Comparison of ENCODE assay signal across 21 cellular contexts in the genomic region with DNA sequence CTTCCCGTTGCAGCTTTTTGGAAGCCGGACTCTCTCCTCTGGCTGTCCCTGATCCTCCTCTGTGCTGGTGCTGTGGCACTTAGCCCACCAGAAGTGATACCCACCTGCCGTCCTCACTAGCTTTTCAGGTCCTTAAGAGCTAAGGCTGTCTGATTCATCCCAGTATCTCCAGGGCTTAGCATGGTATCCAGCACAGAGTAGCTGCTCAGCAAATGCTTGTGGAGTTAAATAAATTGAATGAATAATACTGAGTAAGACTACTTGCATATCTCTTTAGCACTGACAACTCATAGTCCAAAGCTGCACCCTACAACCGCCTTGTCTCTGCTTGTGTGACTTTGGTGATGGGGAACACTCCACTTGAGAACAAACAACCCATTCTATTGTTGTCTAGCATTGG. TPM values are rescaled to one million over a fixed set of nuclear protein-coding genes. Genes with fewer than 3 reads are reported as not detected.
DNase-seq lines count a peak whose midpoint lies in the region; ATAC-seq and TF ChIP-seq lines count a peak whose summit lies in the region.
"Had no signal": no experiment of that assay in that cellular context is flagged by ENCODE, and none has a peak within 500 bp of the region (broad histone marks: within the 10 kb centered on the region; RNA-seq: fewer than 3 reads in every experiment).

No MANE protein-coding gene starts in this region.

- no peaks in the 10 kb centered on the region for H3K36me3 ChIP-seq in uterus
- H3K36me3 ChIP-seq: left ventricle myocardium inferior, neutrophil, transverse colon had no signal

- POLR2A ChIA-PET in activated CD4-positive, alpha-beta memory T cell treated with anti-CD3 and anti-CD28 coated beads, Interleukin-2, amount 10 ng/mL, durations not matched to agents 7 days and 5 days (lab: Charles Lee) = interaction anchor here (0.5 to 3.0 kb wide), 6 partner anchors 8 to 278 kb away, joined by 3 to 24 read pairs (median 5); a partner anchor contains a TSS
- POLR2A ChIA-PET in activated CD4-positive, alpha-beta memory T cell treated with anti-CD3 and anti-CD28 coated beads for 36 hours (lab: Charles Lee) = interaction anchor here (0.8 kb wide), 1 partner anchor 186 kb away, joined by 3 read pairs; no protein-coding TSS in a partner anchor

- no peak overlapping the region for H3K4me3 ChIP-seq in uterus
- H3K4me3 ChIP-seq: left ventricle myocardium inferior, transverse colon had no signal

- H3K27ac Mint-ChIP-seq in activated CD4-positive, alpha-beta memory T cell treated with anti-CD3 and anti-CD28 coated beads, Interleukin-2, amount 10 ng/mL, durations not matched to agents 7 days and 5 days = peak overlapping the region; percentile 94
- H3K27ac Mint-ChIP-seq in activated CD4-positive, alpha-beta memory T cell treated with anti-CD3 and anti-CD28 coated beads for 36 hours = no peak overlapping the region
- H3K27ac Mint-ChIP-seq: activated B cell treated with CpG ODN at 0.5 μM for 24 hours, IgD-negative memory B cell had no signal

- TF ChIP-seq CTCF in foreskin keratinocyte (conservative IDR thresholded peaks at IDR 0.05) = no peak
- TF ChIP-seq CTCF in uterus (IDR thresholded peaks at IDR 0.05) = no peak

- no peak for TF ChIP-seq POLR2A in uterus (IDR thresholded peaks at IDR 0.05)

- intact Hi-C loops in activated CD4-positive, alpha-beta memory T cell treated with anti-CD3 and anti-CD28 coated beads for 36 hours (cut with micrococcal nuclease) = loop anchor here (10.0 kb wide), 1 partner anchor 330 kb away; no protein-coding TSS in a partner anchor
- intact Hi-C loops in uterus (cut with DNase I; ENCODE audit: low total_unique reads) = no loop called here

- no peaks in the 10 kb centered on the region for H3K27me3 ChIP-seq in foreskin keratinocyte
- H3K27me3 ChIP-seq in uterus = no peaks in the 10 kb centered on the region

- H3K4me1 ChIP-seq in foreskin keratinocyte (peaks cover 5% of the 10 kb centered on the region), uterus (peaks cover 0 to 4% of the 10 kb centered on the region in 2 donors)
- H3K4me1 ChIP-seq: left ventricle myocardium inferior had no signal

- no peak for DNase-seq in activated CD4-positive, alpha-beta memory T cell treated with anti-CD3 and anti-CD28 coated beads, Interleukin-2, amount 10 ng/mL, durations not matched to agents 7 days and 5 days
- DNase-seq in activated CD4-positive, alpha-beta memory T cell treated with anti-CD3 and anti-CD28 coated beads for 36 hours = no peak
- DNase-seq in amniotic epithelial cell (ENCODE audit: low read depth) (peak; percentile 32), foreskin keratinocyte (peak in 1 of 2 donors; percentile 58), uterus (no peak), COLO668 (lab: John Stamatoyannopoulos, UW; ENCODE audit: unreplicated experiment) (no peak)
- DNase-seq: activated B cell treated with CpG ODN at 0.5 μM for 24 hours; activated gamma-delta T cell; cortex of kidney; left ventricle myocardium inferior; NCI-H1930; NCI-H446 treated with DMSO at 0.1 percent for 48 hours; right cardiac atrium; Right ventricle myocardium superior; stimulated activated naive CD4-positive, alpha-beta T cell; transverse colon had no signal

- no peaks in the 10 kb centered on the region for H3K36me3 Mint-ChIP-seq in activated CD4-positive, alpha-beta memory T cell treated with anti-CD3 and anti-CD28 coated beads, Interleukin-2, amount 10 ng/mL, durations not matched to agents 7 days and 5 days (ENCODE audit: low read depth)
- H3K36me3 Mint-ChIP-seq in activated CD4-positive, alpha-beta memory T cell treated with anti-CD3 and anti-CD28 coated beads for 36 hours = no peaks in the 10 kb centered on the region
- H3K36me3 Mint-ChIP-seq: CD4-positive, CD25-positive, alpha-beta regulatory T cell had no signal

- peaks cover 37% of the 10 kb centered on the region for H3K4me1 Mint-ChIP-seq in activated CD4-positive, alpha-beta memory T cell treated with anti-CD3 and anti-CD28 coated beads, Interleukin-2, amount 10 ng/mL, durations not matched to agents 7 days and 5 days
- peaks cover 31% of the 10 kb centered on the region for H3K4me1 Mint-ChIP-seq in activated CD4-positive, alpha-beta memory T cell treated with anti-CD3 and anti-CD28 coated beads for 36 hours (ENCODE audit: low read depth)

- peak; percentile 47 for ATAC-seq in foreskin keratinocyte
- no peak for ATAC-seq in HG03139 (IDR thresholded peaks at IDR 0.05; ENCODE audit: unreplicated experiment)
- ATAC-seq in HG02870 (IDR thresholded peaks at IDR 0.05; ENCODE audit: unreplicated experiment) = no peak
- ATAC-seq: right cardiac atrium had no signal

- H3K27me3 Mint-ChIP-seq in activated CD4-positive, alpha-beta memory T cell treated with anti-CD3 and anti-CD28 coated beads, Interleukin-2, amount 10 ng/mL, durations not matched to agents 7 days and 5 days = peaks cover 34% of the 10 kb centered on the region
- peaks cover 8% of the 10 kb centered on the region for H3K27me3 Mint-ChIP-seq in activated CD4-positive, alpha-beta memory T cell treated with anti-CD3 and anti-CD28 coated beads for 36 hours

- no peak overlapping the region for H3K4me3 Mint-ChIP-seq in activated CD4-positive, alpha-beta memory T cell treated with anti-CD3 and anti-CD28 coated beads, Interleukin-2, amount 10 ng/mL, durations not matched to agents 7 days and 5 days
- no peak overlapping the region for H3K4me3 Mint-ChIP-seq in activated CD4-positive, alpha-beta memory T cell treated with anti-CD3 and anti-CD28 coated beads for 36 hours
- H3K4me3 Mint-ChIP-seq: activated B cell treated with CpG ODN at 0.5 μM for 24 hours; CD4-positive, CD25-positive, alpha-beta regulatory T cell; IgD-negative memory B cell had no signal

- no peaks in the 10 kb centered on the region for H3K9me3 ChIP-seq in uterus
- H3K9me3 ChIP-seq: left ventricle myocardium inferior, neutrophil, transverse colon had no signal

- H3K27ac ChIP-seq in foreskin keratinocyte (peak overlapping the region; percentile 63), uterus (peak overlapping the region; percentile 77 to 80)
- H3K27ac ChIP-seq: left ventricle myocardium inferior, neutrophil had no signal

- CTCF ChIA-PET in activated CD4-positive, alpha-beta memory T cell treated with anti-CD3 and anti-CD28 coated beads, Interleukin-2, amount 10 ng/mL, durations not matched to agents 7 days and 5 days (lab: Charles Lee) = interaction anchor here (0.9 to 1.6 kb wide), 3 partner anchors 8 to 98 kb away, joined by 3 to 6 read pairs (median 3); a partner anchor contains a TSS
- CTCF ChIA-PET in activated CD4-positive, alpha-beta memory T cell treated with anti-CD3 and anti-CD28 coated beads for 36 hours (lab: Charles Lee) = interaction anchor here (0.7 to 3.1 kb wide), 8 partner anchors 10 to 330 kb away, joined by 3 to 21 read pairs (median 3); no protein-coding TSS in a partner anchor

- H3K9me3 Mint-ChIP-seq in activated CD4-positive, alpha-beta memory T cell treated with anti-CD3 and anti-CD28 coated beads, Interleukin-2, amount 10 ng/mL, durations not matched to agents 7 days and 5 days = no peaks in the 10 kb centered on the region
- no peaks in the 10 kb centered on the region for H3K9me3 Mint-ChIP-seq in activated CD4-positive, alpha-beta memory T cell treated with anti-CD3 and anti-CD28 coated beads for 36 hours
- H3K9me3 Mint-ChIP-seq: CD4-positive, CD25-positive, alpha-beta regulatory T cell; IgD-negative memory B cell had no signal

RNA-seq across cellular contexts. Expression of a gene that starts 7.7 kb away (rescaled TPM):
- total RNA-seq in activated CD4-positive, alpha-beta memory T cell treated with anti-CD3 and anti-CD28 coated beads, Interleukin-2, amount 10 ng/mL, durations not matched to agents 7 days and 5 days = 10 to 100 TPM; 12.1 to 12.4 TPM
- 1 to 10 TPM; 8.5 to 9.6 TPM for total RNA-seq in activated CD4-positive, alpha-beta memory T cell treated with anti-CD3 and anti-CD28 coated beads for 36 hours
- total RNA-seq in foreskin keratinocyte (7.8 and 7.9 TPM in 2 replicates), uterus (10 to 100 TPM in 3 of 4 donors, 1 to 10 TPM in 1; 10.0 to 31.6 (median 23.7) TPM)
- polyA plus RNA-seq in foreskin keratinocyte = 7.4 and 7.7 TPM in 2 replicates
